In the genomic region with DNA sequence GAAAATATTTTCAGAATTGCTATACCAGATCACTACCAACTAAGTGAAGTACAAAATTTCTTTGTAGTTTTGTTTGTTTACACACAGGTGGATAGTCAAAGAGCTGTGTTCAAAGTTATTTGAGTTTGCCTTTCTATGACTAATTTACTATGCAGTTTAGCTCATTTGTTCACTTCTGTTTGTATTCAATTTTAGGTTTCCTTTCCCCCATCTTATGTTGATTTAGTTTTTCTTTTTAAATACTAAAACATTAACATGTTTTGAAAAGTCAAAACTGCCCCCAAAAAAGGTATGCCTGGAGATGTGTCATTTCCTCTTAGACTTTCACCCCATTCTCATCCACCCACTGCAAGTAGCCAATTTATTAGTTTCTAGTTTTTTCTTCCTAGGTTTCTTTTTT, we compare ENCODE assay signal across 27 cellular contexts. TPM values are rescaled to one million over a fixed set of nuclear protein-coding genes. Genes with fewer than 3 reads are reported as not detected.
DNase-seq lines count a peak whose midpoint lies in the region; ATAC-seq and TF ChIP-seq lines count a peak whose summit lies in the region.
"Had no signal": no experiment of that assay in that cellular context is flagged by ENCODE, and none has a peak within 500 bp of the region (broad histone marks: within the 10 kb centered on the region; RNA-seq: fewer than 3 reads in every experiment).

No MANE protein-coding gene starts in this region.

- ATAC-seq in activated naive CD4-positive, alpha-beta T cell treated with anti-CD3 and anti-CD28 coated beads, Interleukin-2, amount 50 U/mL, for 72 hours: no peak
- ATAC-seq: body of pancreas; effector memory CD8-positive, alpha-beta T cell; esophagus mucosa; GM12878; Right ventricle myocardium inferior had no signal

- H3K4me3 Mint-ChIP-seq in activated naive CD4-positive, alpha-beta T cell treated with anti-CD3 and anti-CD28 coated beads, Interleukin-2, amount 50 U/mL, for 24 hours: peak overlapping the region; percentile 66
- H3K4me3 Mint-ChIP-seq in HFFc6 (no peak overlapping the region), type B pancreatic cell (peak overlapping the region; percentile 32)
- H3K4me3 Mint-ChIP-seq in activated naive CD8-positive, alpha-beta T cell treated with anti-CD3 and anti-CD28 coated beads for 36 hours: peak overlapping the region; percentile 48

- DNase-seq in activated naive CD4-positive, alpha-beta T cell treated with anti-CD3 and anti-CD28 coated beads, Interleukin-2, amount 50 U/mL, for 72 hours (ENCODE audit: low spot score in 2 of 2): no peak
- DNase-seq in HFFc6 (no peak), type B pancreatic cell (ENCODE audit: extremely low spot score, unreplicated experiment) (no peak), DMS114 treated with DMSO at 0.1 percent for 48 hours (lab: John Stamatoyannopoulos, UW; ENCODE audit: unreplicated experiment) (no peak), cortex of kidney (lab: John Stamatoyannopoulos, UW) (no peak)
- no peak for DNase-seq in activated naive CD8-positive, alpha-beta T cell treated with anti-CD3 and anti-CD28 coated beads for 36 hours
- DNase-seq: activated CD4-positive, alpha-beta T cell treated with anti-CD3 and anti-CD28 coated beads for 48 hours; activated naive CD4-positive, alpha-beta T cell treated with Interleukin-2 at 50 U/mL for 16 hours; body of pancreas; DMS79 treated with DMSO at 0.1 percent for 48 hours; effector memory CD8-positive, alpha-beta T cell; hippocampal formation; left ventricle myocardium inferior; NCI-H1092 treated with DMSO at 0.1 percent for 48 hours; NCI-H2029 treated with DMSO at 0.1 percent for 48 hours; NCI-H345; sigmoid colon had no signal

- no peaks in the 10 kb centered on the region for H3K9me3 Mint-ChIP-seq in activated naive CD4-positive, alpha-beta T cell treated with anti-CD3 and anti-CD28 coated beads, Interleukin-2, amount 50 U/mL, for 24 hours
- no peaks in the 10 kb centered on the region for H3K9me3 Mint-ChIP-seq in activated naive CD4-positive, alpha-beta T cell treated with anti-CD3 and anti-CD28 coated beads, Interleukin-2, amount 50 U/mL, for 72 hours
- no peaks in the 10 kb centered on the region for H3K9me3 Mint-ChIP-seq in HFFc6
- no peaks in the 10 kb centered on the region for H3K9me3 Mint-ChIP-seq in activated naive CD8-positive, alpha-beta T cell treated with anti-CD3 and anti-CD28 coated beads for 36 hours
- H3K9me3 Mint-ChIP-seq in type B pancreatic cell: no peaks in the 10 kb centered on the region
- H3K9me3 Mint-ChIP-seq: effector memory CD8-positive, alpha-beta T cell had no signal

- H3K27me3 Mint-ChIP-seq in activated naive CD4-positive, alpha-beta T cell treated with anti-CD3 and anti-CD28 coated beads, Interleukin-2, amount 50 U/mL, for 24 hours: no peaks in the 10 kb centered on the region
- no peaks in the 10 kb centered on the region; the same call in 1 of the 2 replicates for H3K27me3 Mint-ChIP-seq in HFFc6 (ENCODE audit: insufficient read depth)
- H3K27me3 Mint-ChIP-seq in activated naive CD8-positive, alpha-beta T cell treated with anti-CD3 and anti-CD28 coated beads for 36 hours: no peaks in the 10 kb centered on the region
- H3K27me3 Mint-ChIP-seq in type B pancreatic cell: no peaks in the 10 kb centered on the region
- H3K27me3 Mint-ChIP-seq: effector memory CD8-positive, alpha-beta T cell had no signal

- no peaks in the 10 kb centered on the region for H3K36me3 Mint-ChIP-seq in activated naive CD4-positive, alpha-beta T cell treated with anti-CD3 and anti-CD28 coated beads, Interleukin-2, amount 50 U/mL, for 24 hours
- no peaks in the 10 kb centered on the region for H3K36me3 Mint-ChIP-seq in activated naive CD4-positive, alpha-beta T cell treated with anti-CD3 and anti-CD28 coated beads, Interleukin-2, amount 50 U/mL, for 72 hours
- no peaks in the 10 kb centered on the region for H3K36me3 Mint-ChIP-seq in HFFc6 (ENCODE audit: low read depth)
- H3K36me3 Mint-ChIP-seq in activated naive CD8-positive, alpha-beta T cell treated with anti-CD3 and anti-CD28 coated beads for 36 hours: peaks cover 8% of the 10 kb centered on the region
- H3K36me3 Mint-ChIP-seq in type B pancreatic cell: no peaks in the 10 kb centered on the region

- peaks cover 29% of the 10 kb centered on the region for H3K4me1 Mint-ChIP-seq in activated naive CD4-positive, alpha-beta T cell treated with anti-CD3 and anti-CD28 coated beads, Interleukin-2, amount 50 U/mL, for 24 hours
- H3K4me1 Mint-ChIP-seq in HFFc6 (ENCODE audit: low read depth) (peaks cover 29% of the 10 kb centered on the region), type B pancreatic cell (ENCODE audit: unreplicated experiment) (peaks cover 7% of the 10 kb centered on the region)
- H3K4me1 Mint-ChIP-seq in activated naive CD8-positive, alpha-beta T cell treated with anti-CD3 and anti-CD28 coated beads for 36 hours: peaks cover 37% of the 10 kb centered on the region

- no peak overlapping the region for H3K27ac Mint-ChIP-seq in activated naive CD4-positive, alpha-beta T cell treated with anti-CD3 and anti-CD28 coated beads, Interleukin-2, amount 50 U/mL, for 24 hours
- peak overlapping the region in 1 of 2 donors; percentile 11 for H3K27ac Mint-ChIP-seq in activated naive CD4-positive, alpha-beta T cell treated with anti-CD3 and anti-CD28 coated beads, Interleukin-2, amount 50 U/mL, for 72 hours
- H3K27ac Mint-ChIP-seq in HFFc6 (peak overlapping the region; percentile 7; the same call in 1 of the 2 replicates), type B pancreatic cell (peak overlapping the region; percentile 6)
- H3K27ac Mint-ChIP-seq in activated naive CD8-positive, alpha-beta T cell treated with anti-CD3 and anti-CD28 coated beads for 36 hours: peak overlapping the region; percentile 71

- no peak for TF ChIP-seq CTCF in HFFc6 (IDR thresholded peaks at IDR 0.05)
- TF ChIP-seq CTCF in type B pancreatic cell (conservative IDR thresholded peaks at IDR 0.05): no peak

RNA-seq across cellular contexts. Expression of gene RIPPLY3, which starts 18.7 kb away (rescaled TPM):
- under 1 TPM in 1 of 2 donors, not detected in 1; 0.18 TPM for total RNA-seq in activated naive CD4-positive, alpha-beta T cell treated with anti-CD3 and anti-CD28 coated beads, Interleukin-2, amount 50 U/mL, for 72 hours
- total RNA-seq in HFFc6 (2021; fragmentation: NEBNext Ultra II Directional; extraction: Animal tissue kit (Norgen Biotek cat#: 25700)): not detected
- under 1 TPM in 1 of 2 experiments, not detected in 1; 0.10 TPM for total RNA-seq in activated naive CD8-positive, alpha-beta T cell treated with anti-CD3 and anti-CD28 coated beads for 36 hours
- total RNA-seq in type B pancreatic cell (ENCODE audit: low replicate concordance): 0.93 and 3.7 TPM in 2 replicates
- total RNA-seq: body of pancreas, esophagus mucosa, frontal cortex, GM12878, left ventricle myocardium inferior, LHCN-M2, mononuclear cell, OCI-LY7, posterior vena cava, Right ventricle myocardium inferior, sigmoid colon, vagina had no signal

RNA-seq across cellular contexts. Expression of gene HLCS, which starts 21.4 kb away (rescaled TPM):
- 10 to 100 TPM; 11.1 to 13.0 TPM for total RNA-seq in activated naive CD4-positive, alpha-beta T cell treated with anti-CD3 and anti-CD28 coated beads, Interleukin-2, amount 50 U/mL, for 72 hours
- 10 to 100 TPM; 20.3 to 24.5 (median 22.2) TPM for total RNA-seq in HFFc6 (2021; fragmentation: NEBNext Ultra II Directional; extraction: Animal tissue kit (Norgen Biotek cat#: 25700))
- total RNA-seq in activated naive CD8-positive, alpha-beta T cell treated with anti-CD3 and anti-CD28 coated beads for 36 hours: 10 to 100 TPM; 12.2 to 13.7 TPM
- total RNA-seq in type B pancreatic cell (ENCODE audit: low replicate concordance): 10.6 and 14.8 TPM in 2 replicates
